ENCODE assay signal across 15 cellular contexts in genomic region chr15:71921191-71921590, GRCh38.
"Had no signal": no experiment of that assay in that cellular context is flagged by ENCODE, and none has a peak within 500 bp of the region (broad histone marks: within the 10 kb centered on the region; RNA-seq: fewer than 3 reads in every experiment).

No MANE protein-coding gene starts in this region.

- H3K4me3 Mint-ChIP-seq: activated CD4-positive, alpha-beta T cell treated with anti-CD3 and anti-CD28 coated beads, Interleukin-2, amount 10 ng/mL, durations not matched to agents 24 days and 14 days; activated naive CD4-positive, alpha-beta T cell treated with anti-CD3 and anti-CD28 coated beads, Interleukin-2, amount 10 ng/mL, durations not matched to agents 7 days and 5 days; memory B cell; nephron; T-helper 1 cell treated with Interleukin-12 subunit alpha and Interleukin-12 subunit beta and Interleukin-4 antibody, amounts not matched to agents 30 μg/mL and 1 μg/mL, for 36 hours; WTC11 had no signal

- H3K36me3 Mint-ChIP-seq: activated naive CD4-positive, alpha-beta T cell treated with anti-CD3 and anti-CD28 coated beads, Interleukin-2, amount 10 ng/mL, durations not matched to agents 7 days and 5 days; WTC11 had no signal

- H3K4me3 ChIP-seq: sigmoid colon, upper lobe of left lung had no signal

- H3K4me1 ChIP-seq: sigmoid colon, upper lobe of left lung had no signal

- H3K4me1 Mint-ChIP-seq: activated CD4-positive, alpha-beta T cell treated with anti-CD3 and anti-CD28 coated beads, Interleukin-2, amount 10 ng/mL, durations not matched to agents 24 days and 14 days; activated naive CD4-positive, alpha-beta T cell treated with anti-CD3 and anti-CD28 coated beads, Interleukin-2, amount 10 ng/mL, durations not matched to agents 7 days and 5 days; memory B cell; nephron had no signal

- H3K9me3 ChIP-seq: sigmoid colon, upper lobe of left lung had no signal

- H3K27me3 ChIP-seq: sigmoid colon, upper lobe of left lung had no signal

- H3K27ac ChIP-seq: sigmoid colon, upper lobe of left lung had no signal

- H3K27ac Mint-ChIP-seq: activated CD4-positive, alpha-beta T cell treated with anti-CD3 and anti-CD28 coated beads, Interleukin-2, amount 10 ng/mL, durations not matched to agents 24 days and 14 days; activated naive CD4-positive, alpha-beta T cell treated with anti-CD3 and anti-CD28 coated beads, Interleukin-2, amount 10 ng/mL, durations not matched to agents 7 days and 5 days; memory B cell; nephron; T-helper 1 cell treated with Interleukin-12 subunit alpha and Interleukin-12 subunit beta and Interleukin-4 antibody, amounts not matched to agents 30 μg/mL and 1 μg/mL, for 36 hours; WTC11 had no signal

- H3K9me3 Mint-ChIP-seq: activated CD4-positive, alpha-beta T cell treated with anti-CD3 and anti-CD28 coated beads, Interleukin-2, amount 10 ng/mL, durations not matched to agents 24 days and 14 days; activated naive CD4-positive, alpha-beta T cell treated with anti-CD3 and anti-CD28 coated beads, Interleukin-2, amount 10 ng/mL, durations not matched to agents 7 days and 5 days; memory B cell; nephron; T-helper 1 cell treated with Interleukin-12 subunit alpha and Interleukin-12 subunit beta and Interleukin-4 antibody, amounts not matched to agents 30 μg/mL and 1 μg/mL, for 36 hours; WTC11 had no signal

- H3K27me3 Mint-ChIP-seq: activated CD4-positive, alpha-beta T cell treated with anti-CD3 and anti-CD28 coated beads, Interleukin-2, amount 10 ng/mL, durations not matched to agents 24 days and 14 days; activated naive CD4-positive, alpha-beta T cell treated with anti-CD3 and anti-CD28 coated beads, Interleukin-2, amount 10 ng/mL, durations not matched to agents 7 days and 5 days; memory B cell had no signal

- ATAC-seq: left lobe of liver, WTC11 had no signal

- DNase-seq: activated CD4-positive, alpha-beta T cell treated with anti-CD3 and anti-CD28 coated beads, Interleukin-2, amount 10 ng/mL, durations not matched to agents 24 days and 14 days; activated naive CD4-positive, alpha-beta T cell treated with anti-CD3 and anti-CD28 coated beads, Interleukin-2, amount 10 ng/mL, durations not matched to agents 7 days and 5 days; central memory CD4-positive, alpha-beta T cell; cortex of kidney; effector CD8-positive, alpha-beta T cell; occipital lobe; sigmoid colon; stimulated activated CD4-positive, alpha-beta T cell treated with anti-CD3 and anti-CD28 coated beads, Interleukin-12 subunit alpha, Interleukin-12 subunit beta, amount 100 ng/mL, for 4 hours; stimulated activated naive CD4-positive, alpha-beta T cell had no signal
